ENCODE assay signal across 1 cellular context in the genomic region with DNA sequence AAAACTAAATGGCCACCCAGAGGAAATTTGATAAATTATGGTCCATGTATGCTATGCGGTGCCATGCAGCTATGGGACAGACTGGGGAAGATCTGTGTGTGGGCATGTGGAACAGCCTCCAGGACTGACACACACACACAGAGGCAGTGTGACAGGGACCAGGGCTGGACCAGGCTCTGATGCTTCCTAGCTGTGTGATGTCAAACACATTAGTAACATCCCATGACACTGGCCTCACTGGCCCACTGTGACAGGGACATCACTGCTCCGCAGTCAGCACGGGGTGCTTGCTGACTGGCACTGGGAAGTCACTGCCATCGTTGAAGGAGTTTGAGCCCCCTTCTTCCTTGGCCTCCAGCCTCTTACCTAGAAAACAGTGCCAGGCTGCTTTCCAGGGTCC.
TF ChIP-seq lines count a peak whose summit lies in the region.

No MANE protein-coding gene starts in this region.

TF ChIP-seq in H1, 55 proteins besides CTCF, POLR2A, EP300 and RAD21 (continued from another document):
- TF ChIP-seq CTBP2 (IDR thresholded peaks at IDR 0.05; ENCODE audit: borderline replicate concordance, insufficient read depth, insufficient read length, low read length): no peak
- TF ChIP-seq NANOG (IDR thresholded peaks at IDR 0.05; ENCODE audit: insufficient read depth, low read depth, low read length, poor library complexity, severe bottlenecking): no peak
- no peak for TF ChIP-seq CREB1 (IDR thresholded peaks at IDR 0.05)
- TF ChIP-seq, protein P1, sequence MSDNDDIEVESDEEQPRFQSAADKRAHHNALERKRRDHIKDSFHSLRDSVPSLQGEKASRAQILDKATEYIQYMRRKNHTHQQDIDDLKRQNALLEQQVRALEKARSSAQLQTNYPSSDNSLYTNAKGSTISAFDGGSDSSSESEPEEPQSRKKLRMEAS (IDR thresholded peaks at IDR 0.05): no peak
